1 cellular context compared by ENCODE assay signal in the genomic region with DNA sequence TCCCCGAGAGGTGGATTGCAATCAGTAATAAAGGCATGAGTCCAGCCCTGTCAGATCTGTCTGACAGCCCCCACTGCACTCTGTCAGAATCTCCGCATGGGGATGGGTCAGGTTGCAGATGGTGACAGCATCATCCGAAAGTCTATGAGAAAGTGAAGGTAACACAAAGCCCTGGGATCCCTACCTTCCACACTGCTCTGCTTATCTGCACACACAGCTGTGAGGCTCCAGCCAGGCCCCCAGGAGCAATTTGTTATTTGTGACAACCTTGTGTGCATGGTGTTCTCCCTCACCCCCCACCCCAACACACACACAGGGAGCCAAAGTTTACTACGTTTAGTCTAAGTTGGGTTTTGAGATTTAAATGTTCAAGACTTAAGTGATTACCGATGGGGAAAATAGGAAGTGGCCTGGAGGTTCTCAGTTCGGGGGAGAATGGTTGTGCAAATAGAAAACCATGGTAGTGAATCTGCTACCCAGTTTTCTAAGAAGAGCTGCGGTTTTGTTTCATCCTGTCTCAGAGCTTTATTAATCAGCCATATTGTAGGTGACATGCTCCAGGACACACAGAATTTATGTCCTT.
TF ChIP-seq lines count a peak whose summit lies in the region.

No MANE protein-coding gene starts in this region.

TF ChIP-seq in K562, 482 proteins besides CTCF, POLR2A, EP300 and RAD21 (continued from another document and continues in another):
- TF ChIP-seq, protein P1, sequence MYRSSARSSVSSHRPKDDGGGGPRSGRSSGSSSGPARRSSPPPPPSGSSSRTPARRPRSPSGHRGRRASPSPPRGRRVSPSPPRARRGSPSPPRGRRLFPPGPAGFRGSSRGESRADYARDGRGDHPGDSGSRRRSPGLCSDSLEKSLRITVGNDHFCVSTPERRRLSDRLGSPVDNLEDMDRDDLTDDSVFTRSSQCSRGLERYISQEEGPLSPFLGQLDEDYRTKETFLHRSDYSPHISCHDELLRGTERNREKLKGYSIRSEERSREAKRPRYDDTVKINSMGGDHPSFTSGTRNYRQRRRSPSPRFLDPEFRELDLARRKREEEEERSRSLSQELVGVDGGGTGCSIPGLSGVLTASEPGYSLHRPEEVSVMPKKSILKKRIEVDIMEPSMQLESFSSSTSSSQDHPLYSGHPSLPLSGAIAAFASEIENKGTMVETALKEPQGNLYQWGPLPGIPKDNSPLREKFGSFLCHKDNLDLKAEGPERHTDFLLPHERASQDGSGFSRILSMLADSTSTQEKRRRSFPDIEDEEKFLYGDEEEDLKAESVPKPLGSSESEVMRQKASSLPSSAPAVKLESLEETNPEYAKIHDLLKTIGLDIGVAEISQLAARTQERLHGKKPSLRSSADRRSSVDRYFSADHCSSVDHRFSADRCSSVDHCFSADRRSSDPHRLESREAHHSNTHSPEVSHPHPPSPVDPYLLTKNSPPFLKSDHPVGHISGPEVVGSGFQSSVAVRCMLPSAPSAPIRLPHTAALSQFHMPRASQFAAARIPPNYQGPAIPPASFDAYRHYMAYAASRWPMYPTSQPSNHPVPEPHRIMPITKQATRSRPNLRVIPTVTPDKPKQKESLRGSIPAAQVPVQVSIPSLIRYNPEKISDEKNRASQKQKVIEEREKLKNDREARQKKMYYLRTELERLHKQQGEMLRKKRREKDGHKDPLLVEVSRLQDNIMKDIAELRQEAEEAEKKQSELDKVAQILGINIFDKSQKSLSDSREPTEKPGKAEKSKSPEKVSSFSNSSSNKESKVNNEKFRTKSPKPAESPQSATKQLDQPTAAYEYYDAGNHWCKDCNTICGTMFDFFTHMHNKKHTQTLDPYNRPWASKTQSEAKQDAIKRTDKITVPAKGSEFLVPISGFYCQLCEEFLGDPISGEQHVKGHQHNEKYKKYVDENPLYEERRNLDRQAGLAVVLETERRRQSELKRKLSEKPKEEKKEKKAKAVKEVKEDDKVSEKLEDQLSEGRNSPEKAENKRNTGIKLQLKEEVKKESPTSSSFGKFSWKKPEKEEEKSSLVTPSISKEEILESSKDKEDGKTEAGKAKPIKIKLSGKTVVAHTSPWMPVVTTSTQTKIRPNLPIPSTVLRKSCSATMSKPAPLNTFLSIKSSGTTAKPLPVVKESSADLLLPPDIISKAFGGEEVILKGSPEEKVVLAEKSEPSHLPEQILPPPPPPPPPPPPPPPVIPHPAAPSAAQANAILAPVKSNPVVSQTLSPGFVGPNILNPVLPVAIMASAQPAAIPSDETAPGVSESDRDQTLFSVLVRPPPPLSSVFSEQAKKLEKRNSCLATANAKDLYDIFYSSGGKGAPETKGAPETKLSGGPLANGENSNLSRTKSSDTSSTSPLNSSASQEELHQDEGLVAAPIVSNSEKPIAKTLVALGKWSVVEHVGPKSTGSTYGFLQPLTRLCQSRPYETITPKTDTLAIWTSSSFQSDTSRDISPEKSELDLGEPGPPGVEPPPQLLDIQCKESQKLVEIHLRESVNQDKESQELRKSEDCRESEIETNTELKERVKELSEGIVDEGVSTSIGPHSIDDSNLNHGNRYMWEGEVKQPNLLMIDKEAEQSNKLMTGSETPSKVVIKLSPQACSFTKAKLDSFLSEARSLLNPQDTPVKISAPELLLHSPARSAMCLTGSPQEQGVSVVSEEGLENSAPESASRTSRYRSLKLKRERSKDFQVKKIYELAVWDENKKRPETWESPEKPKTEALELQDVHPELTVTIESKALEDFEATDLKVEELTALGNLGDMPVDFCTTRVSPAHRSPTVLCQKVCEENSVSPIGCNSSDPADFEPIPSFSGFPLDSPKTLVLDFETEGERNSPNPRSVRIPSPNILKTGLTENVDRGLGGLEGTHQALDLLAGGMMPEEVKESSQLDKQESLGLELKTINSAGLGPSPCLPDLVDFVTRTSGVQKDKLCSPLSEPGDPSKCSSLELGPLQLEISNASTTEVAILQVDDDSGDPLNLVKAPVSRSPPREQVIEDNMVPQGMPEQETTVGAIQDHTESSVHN (IDR thresholded peaks at IDR 0.05; ENCODE audit: borderline replicate concordance in 1 of 2, low read depth in 1 of 2), result peak in 1 of 2 experiments; percentile 93; a peak in 2 of 4 replicates
- TF ChIP-seq, protein P2, sequence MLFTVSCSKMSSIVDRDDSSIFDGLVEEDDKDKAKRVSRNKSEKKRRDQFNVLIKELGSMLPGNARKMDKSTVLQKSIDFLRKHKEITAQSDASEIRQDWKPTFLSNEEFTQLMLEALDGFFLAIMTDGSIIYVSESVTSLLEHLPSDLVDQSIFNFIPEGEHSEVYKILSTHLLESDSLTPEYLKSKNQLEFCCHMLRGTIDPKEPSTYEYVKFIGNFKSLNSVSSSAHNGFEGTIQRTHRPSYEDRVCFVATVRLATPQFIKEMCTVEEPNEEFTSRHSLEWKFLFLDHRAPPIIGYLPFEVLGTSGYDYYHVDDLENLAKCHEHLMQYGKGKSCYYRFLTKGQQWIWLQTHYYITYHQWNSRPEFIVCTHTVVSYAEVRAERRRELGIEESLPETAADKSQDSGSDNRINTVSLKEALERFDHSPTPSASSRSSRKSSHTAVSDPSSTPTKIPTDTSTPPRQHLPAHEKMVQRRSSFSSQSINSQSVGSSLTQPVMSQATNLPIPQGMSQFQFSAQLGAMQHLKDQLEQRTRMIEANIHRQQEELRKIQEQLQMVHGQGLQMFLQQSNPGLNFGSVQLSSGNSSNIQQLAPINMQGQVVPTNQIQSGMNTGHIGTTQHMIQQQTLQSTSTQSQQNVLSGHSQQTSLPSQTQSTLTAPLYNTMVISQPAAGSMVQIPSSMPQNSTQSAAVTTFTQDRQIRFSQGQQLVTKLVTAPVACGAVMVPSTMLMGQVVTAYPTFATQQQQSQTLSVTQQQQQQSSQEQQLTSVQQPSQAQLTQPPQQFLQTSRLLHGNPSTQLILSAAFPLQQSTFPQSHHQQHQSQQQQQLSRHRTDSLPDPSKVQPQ (CRISPR knock-in tag; IDR thresholded peaks at IDR 0.05; ENCODE audit: borderline replicate concordance), result no peak
- TF ChIP-seq FOXM1 (IDR thresholded peaks at IDR 0.05; ENCODE audit: low read depth) (peak; percentile 54; the same call in 1 of the 2 replicates), FOXM1 (CRISPR knock-in tag; IDR thresholded peaks at IDR 0.05; ENCODE audit: low read depth) (no peak), RNF2 (IDR thresholded peaks at IDR 0.05) (peak; percentile 60; the same call in 1 of the 2 replicates), C11orf30 (IDR thresholded peaks at IDR 0.05; ENCODE audit: low read depth) (no peak), ZFP1 (CRISPR knock-in tag; IDR thresholded peaks at IDR 0.05) (no peak), MTA1 (IDR thresholded peaks at IDR 0.05; ENCODE audit: borderline replicate concordance) (0 out of 2 replicates have a peak, but pooled peaks have one; percentile 53), HNRNPLL (IDR thresholded peaks at IDR 0.05; ENCODE audit: low read depth, low read length, poor library complexity, severe bottlenecking) (no peak), MTA2 (IDR thresholded peaks at IDR 0.05; ENCODE audit: low read depth) (peak; percentile 80), FOXJ3 (CRISPR knock-in tag; IDR thresholded peaks at IDR 0.05) (no peak), GABPB2 (CRISPR knock-in tag; conservative IDR thresholded peaks at IDR 0.05) (no peak), MAZ (CRISPR knock-in tag; conservative IDR thresholded peaks at IDR 0.05 in 1 of 2, IDR thresholded peaks at IDR 0.05 in 1 of 2) (peak; percentile 55 to 86; a peak in 3 of 4 replicates), DPF2 (IDR thresholded peaks at IDR 0.05) (peak; percentile 89), SOX6 (IDR thresholded peaks at IDR 0.05) (peak; percentile 91), KDM1A (IDR thresholded peaks at IDR 0.05) (peak; percentile 64), NONO (IDR thresholded peaks at IDR 0.05; ENCODE audit: low read depth in 2 of 2, low read length in 1 of 2) (0 out of 4 replicates have a peak, but pooled peaks of 1 of the 2 experiments have one; percentile 33), HLTF (IDR thresholded peaks at IDR 0.05) (0 out of 2 replicates have a peak, but pooled peaks have one; percentile 16), TRIM24 (IDR thresholded peaks at IDR 0.05) (peak; percentile 53 to 55), MEIS2 (IDR thresholded peaks at IDR 0.05; ENCODE audit: partially characterized antibody) (peak; percentile 99), ZNF239 (CRISPR knock-in tag; IDR thresholded peaks at IDR 0.05) (no peak), SMAD4 (CRISPR knock-in tag; conservative IDR thresholded peaks at IDR 0.05) (peak; percentile 80), STAT5A (IDR thresholded peaks at IDR 0.05; ENCODE audit: borderline replicate concordance, low read length) (peak; percentile 69; the same call in 1 of the 2 replicates), SMARCA4 (IDR thresholded peaks at IDR 0.05) (peak; percentile 86), STAG1 (CRISPR knock-in tag; IDR thresholded peaks at IDR 0.05; ENCODE audit: borderline replicate concordance) (no peak), NFIC (IDR thresholded peaks at IDR 0.05) (peak; percentile 56), DMBX1 (CRISPR knock-in tag; IDR thresholded peaks at IDR 0.05; ENCODE audit: borderline replicate concordance) (peak; percentile 55; the same call in 1 of the 2 replicates), ZNF830 (CRISPR knock-in tag; IDR thresholded peaks at IDR 0.05) (no peak)
- TF ChIP-seq, protein P3, sequence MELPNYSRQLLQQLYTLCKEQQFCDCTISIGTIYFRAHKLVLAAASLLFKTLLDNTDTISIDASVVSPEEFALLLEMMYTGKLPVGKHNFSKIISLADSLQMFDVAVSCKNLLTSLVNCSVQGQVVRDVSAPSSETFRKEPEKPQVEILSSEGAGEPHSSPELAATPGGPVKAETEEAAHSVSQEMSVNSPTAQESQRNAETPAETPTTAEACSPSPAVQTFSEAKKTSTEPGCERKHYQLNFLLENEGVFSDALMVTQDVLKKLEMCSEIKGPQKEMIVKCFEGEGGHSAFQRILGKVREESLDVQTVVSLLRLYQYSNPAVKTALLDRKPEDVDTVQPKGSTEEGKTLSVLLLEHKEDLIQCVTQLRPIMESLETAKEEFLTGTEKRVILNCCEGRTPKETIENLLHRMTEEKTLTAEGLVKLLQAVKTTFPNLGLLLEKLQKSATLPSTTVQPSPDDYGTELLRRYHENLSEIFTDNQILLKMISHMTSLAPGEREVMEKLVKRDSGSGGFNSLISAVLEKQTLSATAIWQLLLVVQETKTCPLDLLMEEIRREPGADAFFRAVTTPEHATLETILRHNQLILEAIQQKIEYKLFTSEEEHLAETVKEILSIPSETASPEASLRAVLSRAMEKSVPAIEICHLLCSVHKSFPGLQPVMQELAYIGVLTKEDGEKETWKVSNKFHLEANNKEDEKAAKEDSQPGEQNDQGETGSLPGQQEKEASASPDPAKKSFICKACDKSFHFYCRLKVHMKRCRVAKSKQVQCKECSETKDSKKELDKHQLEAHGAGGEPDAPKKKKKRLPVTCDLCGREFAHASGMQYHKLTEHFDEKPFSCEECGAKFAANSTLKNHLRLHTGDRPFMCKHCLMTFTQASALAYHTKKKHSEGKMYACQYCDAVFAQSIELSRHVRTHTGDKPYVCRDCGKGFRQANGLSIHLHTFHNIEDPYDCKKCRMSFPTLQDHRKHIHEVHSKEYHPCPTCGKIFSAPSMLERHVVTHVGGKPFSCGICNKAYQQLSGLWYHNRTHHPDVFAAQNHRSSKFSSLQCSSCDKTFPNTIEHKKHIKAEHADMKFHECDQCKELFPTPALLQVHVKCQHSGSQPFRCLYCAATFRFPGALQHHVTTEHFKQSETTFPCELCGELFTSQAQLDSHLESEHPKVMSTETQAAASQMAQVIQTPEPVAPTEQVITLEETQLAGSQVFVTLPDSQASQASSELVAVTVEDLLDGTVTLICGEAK (IDR thresholded peaks at IDR 0.05), result peak; percentile 75; the same call in 1 of the 2 replicates
- TF ChIP-seq, protein P3 (CRISPR knock-in tag; IDR thresholded peaks at IDR 0.05), result no peak
- TF ChIP-seq, protein P4, sequence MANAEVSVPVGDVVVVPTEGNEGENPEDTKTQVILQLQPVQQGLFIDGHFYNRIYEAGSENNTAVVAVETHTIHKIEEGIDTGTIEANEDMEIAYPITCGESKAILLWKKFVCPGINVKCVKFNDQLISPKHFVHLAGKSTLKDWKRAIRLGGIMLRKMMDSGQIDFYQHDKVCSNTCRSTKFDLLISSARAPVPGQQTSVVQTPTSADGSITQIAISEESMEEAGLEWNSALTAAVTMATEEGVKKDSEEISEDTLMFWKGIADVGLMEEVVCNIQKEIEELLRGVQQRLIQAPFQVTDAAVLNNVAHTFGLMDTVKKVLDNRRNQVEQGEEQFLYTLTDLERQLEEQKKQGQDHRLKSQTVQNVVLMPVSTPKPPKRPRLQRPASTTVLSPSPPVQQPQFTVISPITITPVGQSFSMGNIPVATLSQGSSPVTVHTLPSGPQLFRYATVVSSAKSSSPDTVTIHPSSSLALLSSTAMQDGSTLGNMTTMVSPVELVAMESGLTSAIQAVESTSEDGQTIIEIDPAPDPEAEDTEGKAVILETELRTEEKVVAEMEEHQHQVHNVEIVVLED (CRISPR knock-in tag; IDR thresholded peaks at IDR 0.05), result no peak
- TF ChIP-seq, protein P5, sequence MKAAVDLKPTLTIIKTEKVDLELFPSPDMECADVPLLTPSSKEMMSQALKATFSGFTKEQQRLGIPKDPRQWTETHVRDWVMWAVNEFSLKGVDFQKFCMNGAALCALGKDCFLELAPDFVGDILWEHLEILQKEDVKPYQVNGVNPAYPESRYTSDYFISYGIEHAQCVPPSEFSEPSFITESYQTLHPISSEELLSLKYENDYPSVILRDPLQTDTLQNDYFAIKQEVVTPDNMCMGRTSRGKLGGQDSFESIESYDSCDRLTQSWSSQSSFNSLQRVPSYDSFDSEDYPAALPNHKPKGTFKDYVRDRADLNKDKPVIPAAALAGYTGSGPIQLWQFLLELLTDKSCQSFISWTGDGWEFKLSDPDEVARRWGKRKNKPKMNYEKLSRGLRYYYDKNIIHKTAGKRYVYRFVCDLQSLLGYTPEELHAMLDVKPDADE (conservative IDR thresholded peaks at IDR 0.05; ENCODE audit: control insufficient read depth, low read depth, low read length), result peak; percentile 73
